8 cellular contexts compared by ENCODE assay signal in the genomic region with DNA sequence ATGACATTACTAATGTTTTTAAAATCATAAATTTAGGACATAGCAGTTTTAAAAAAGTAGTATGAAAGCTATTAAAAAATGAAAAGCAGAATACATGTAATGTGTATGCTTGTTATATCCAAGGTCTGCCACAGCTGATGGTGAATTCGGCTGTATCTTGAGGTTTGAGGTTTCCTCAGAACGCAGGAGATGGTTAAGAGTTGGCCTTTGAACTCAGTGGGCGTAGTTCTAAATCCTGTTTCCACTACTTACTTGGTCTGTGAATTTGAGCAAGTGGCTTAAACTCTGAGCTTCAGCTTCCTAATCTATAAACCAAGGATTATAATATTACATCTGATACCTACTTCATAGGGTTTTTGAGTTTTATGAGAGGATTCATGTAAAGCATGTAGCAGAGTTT.
A peak's percentile ranks its signal among the peaks of the same experiment; 100 is the strongest.
DNase-seq lines count a peak whose midpoint lies in the region; ATAC-seq and TF ChIP-seq lines count a peak whose summit lies in the region.

No MANE protein-coding gene starts in this region.

- peaks cover 0 to 9% (median 0%) of the 10 kb centered on the region in 7 donors for H3K9me3 Mint-ChIP-seq in naive B cell

- TF ChIP-seq CTCF in OCI-LY1 (IDR thresholded peaks at IDR 0.05; ENCODE audit: low read length) (no peak), heart right ventricle (IDR thresholded peaks at IDR 0.05) (no peak)

- no peaks in the 10 kb centered on the region for H4K20me1 ChIP-seq in OCI-LY1 (ENCODE audit: insufficient read depth, low read length)

- intact Hi-C loops in heart right ventricle (cut with DNase I), result no loop called here

- H3K27ac Mint-ChIP-seq in naive B cell, result peak overlapping the region in 5 of 6 donors; percentile 7 to 74 (median 70)

- H3K36me3 ChIP-seq in OCI-LY1 (ENCODE audit: insufficient read depth, low read length), result peaks cover 34% of the 10 kb centered on the region
- no peaks in the 10 kb centered on the region for H3K36me3 ChIP-seq in heart right ventricle

- no peaks in the 10 kb centered on the region for H3K27me3 ChIP-seq in OCI-LY1 (ENCODE audit: insufficient read depth, low read length)
- H3K27me3 ChIP-seq in heart right ventricle, result no peaks in the 10 kb centered on the region

- H3K9me2 ChIP-seq in OCI-LY1 (ENCODE audit: low read depth, low read length), result no peaks in the 10 kb centered on the region

- no peak overlapping the region for H3K4me3 ChIP-seq in OCI-LY1 (ENCODE audit: low read depth, low read length, poor library complexity, severe bottlenecking)
- H3K4me3 ChIP-seq in heart right ventricle, result no peak overlapping the region

- peaks cover 31 to 50% (median 49%) of the 10 kb centered on the region in 3 donors for H3K4me1 Mint-ChIP-seq in naive B cell

- 65 to 83% methylated on average over 3 of the region's 3 CpGs for WGBS in heart right ventricle, 2 donors

- peaks cover 7 to 25% of the 10 kb centered on the region in 2 donors for H3K36me3 Mint-ChIP-seq in naive B cell

- DNase-seq in activated CD4-positive, CD25-positive, alpha-beta regulatory T cell treated with anti-CD3 and anti-CD28 coated beads, Interleukin-2, amount 50 U/mL, for 72 hours, result no peak
- DNase-seq in naive B cell (peak; percentile 46), glomerular visceral epithelial cell (ENCODE audit: extremely low spot score) (no peak), superior temporal gyrus (ENCODE audit: extremely low spot score) (no peak), heart right ventricle (no peak)

- peak overlapping the region in 2 of 8 donors; percentile 24 to 56 for H3K4me3 Mint-ChIP-seq in naive B cell

- peak overlapping the region; percentile 26; the same call in 1 of the 2 replicates for H3K4me2 ChIP-seq in OCI-LY1 (ENCODE audit: low read length)

- H3K27me3 Mint-ChIP-seq in naive B cell, result no peaks in the 10 kb centered on the region

- no peaks in the 10 kb centered on the region for H3F3A ChIP-seq in OCI-LY1 (ENCODE audit: insufficient read depth, low read length)

- peaks cover 15% of the 10 kb centered on the region for H3K79me2 ChIP-seq in OCI-LY1 (ENCODE audit: insufficient read depth, low read length)

- no peak overlapping the region for H2AFZ ChIP-seq in OCI-LY1 (ENCODE audit: low read length)

- H3K27ac ChIP-seq in OCI-LY1 (ENCODE audit: low read depth, low read length, poor library complexity, severe bottlenecking) (peak overlapping the region; percentile 51), heart right ventricle (no peak overlapping the region)

- H3K9me3 ChIP-seq in OCI-LY1 (ENCODE audit: low read length), result 0 out of 2 replicates have a peak, but pooled peaks cover 2% of the 10 kb centered on the region
- peaks cover 0 to 10% (median 0%) of the 10 kb centered on the region in 11 donors for H3K9me3 ChIP-seq in heart right ventricle

- H3K9ac ChIP-seq in OCI-LY1 (ENCODE audit: low read length), result no peak overlapping the region

- ATAC-seq in activated CD4-positive, CD25-positive, alpha-beta regulatory T cell treated with anti-CD3 and anti-CD28 coated beads, Interleukin-2, amount 50 U/mL, for 24 hours, result peak; percentile 71 to 80
- ATAC-seq in HG02763 (IDR thresholded peaks at IDR 0.05; ENCODE audit: unreplicated experiment) (peak; percentile 91), naive B cell (ENCODE audit: low read depth in 2 of 2) (peak; percentile 97 to 98), heart right ventricle (no peak)

- peaks cover 38% of the 10 kb centered on the region for H3K4me1 ChIP-seq in OCI-LY1 (ENCODE audit: insufficient read depth, low read length, severe bottlenecking)
- peaks cover 0 to 17% (median 0%) of the 10 kb centered on the region in 9 donors for H3K4me1 ChIP-seq in heart right ventricle

Comparison
In these comparisons a context has a peak if more than half of its experiments do, and no peak if none do; other contexts are left out.
1. ATAC-seq: peak in activated CD4-positive, CD25-positive, alpha-beta regulatory T cell treated with anti-CD3 and anti-CD28 coated beads, Interleukin-2, amount 50 U/mL, for 24 hours (2 of 2), HG02763 (single experiment) and naive B cell (2 of 2); none in heart right ventricle (0 of 8).